ENCODE assay signal across 9 cellular contexts in genomic region chr10:89283988-89284475, GRCh38. TPM values are rescaled to one million over a fixed set of nuclear protein-coding genes. Genes with fewer than 3 reads are reported as not detected.
DNase-seq lines count a peak whose midpoint lies in the region; ATAC-seq and TF ChIP-seq lines count a peak whose summit lies in the region.
"Had no signal": no experiment of that assay in that cellular context is flagged by ENCODE, and none has a peak within 500 bp of the region (broad histone marks: within the 10 kb centered on the region; RNA-seq: fewer than 3 reads in every experiment).

No MANE protein-coding gene starts in this region.

- peaks cover 5% of the 10 kb centered on the region; the same call in 1 of the 2 replicates for H3K36me3 ChIP-seq in PC-3 (ENCODE audit: low read depth, low read length)
- H3K36me3 ChIP-seq in naive thymus-derived CD4-positive, alpha-beta T cell (ENCODE audit: control insufficient read depth in 2 of 3, insufficient read depth in 3 of 3, low read length in 3 of 3): no peaks in the 10 kb centered on the region

- H3K4me3 ChIP-seq in PC-3 (ENCODE audit: low read length) (peak overlapping the region; percentile 50), fibroblast of the aortic adventitia (ENCODE audit: low read depth, low read length) (peak overlapping the region; percentile 10)
- no peak overlapping the region for H3K4me3 ChIP-seq in naive thymus-derived CD4-positive, alpha-beta T cell (ENCODE audit: low read length)
- H3K4me3 ChIP-seq: GM12878 had no signal

- POLR2A ChIA-PET in PC-3 (lab: Charles Lee; ENCODE audit: unreplicated experiment): interaction anchor here (0.6 kb wide), 2 partner anchors 21 to 108 kb away, joined by 3 to 14 read pairs; partner anchors contain the start of gene IFIT1
- POLR2A ChIA-PET in naive thymus-derived CD4-positive, alpha-beta T cell (lab: Charles Lee): no interaction called here

- no peaks in the 10 kb centered on the region for H3K9me3 Mint-ChIP-seq in activated T-cell treated with anti-CD3 and anti-CD28 coated beads, Interleukin-2, amount 50 U/mL, for 4 hours
- H3K9me3 Mint-ChIP-seq in naive thymus-derived CD4-positive, alpha-beta T cell: no peaks in the 10 kb centered on the region

- no peaks in the 10 kb centered on the region for H3K9me2 ChIP-seq in PC-3 (replicated peaks; ENCODE audit: low read length)

- H3K9me3 ChIP-seq in PC-3 (ENCODE audit: low read length): no peaks in the 10 kb centered on the region
- no peaks in the 10 kb centered on the region for H3K9me3 ChIP-seq in naive thymus-derived CD4-positive, alpha-beta T cell (ENCODE audit: control insufficient read depth in 2 of 3, low read length in 3 of 3)

- peaks cover 56% of the 10 kb centered on the region for H3K4me1 ChIP-seq in PC-3 (ENCODE audit: insufficient read depth, low read length)
- H3K4me1 ChIP-seq in naive thymus-derived CD4-positive, alpha-beta T cell (ENCODE audit: control insufficient read depth in 2 of 2, insufficient read depth in 2 of 2, low read length in 2 of 2): no peaks in the 10 kb centered on the region

- no TSS peak for BruUV-seq in PC-3 (replicated peaks; lab: Mats Ljungman, UMichigan)

- peak overlapping the region; percentile 74 for H3K4me2 ChIP-seq in PC-3 (ENCODE audit: low read length)

- H3K4me3 Mint-ChIP-seq in activated T-cell treated with anti-CD3 and anti-CD28 coated beads, Interleukin-2, amount 50 U/mL, for 4 hours: no peak overlapping the region
- H3K4me3 Mint-ChIP-seq in naive thymus-derived CD4-positive, alpha-beta T cell: no peak overlapping the region

- TF ChIP-seq CTCF in PC-3 (conservative IDR thresholded peaks at IDR 0.05; ENCODE audit: low read depth, low read length) (no peak), fibroblast of the aortic adventitia (IDR thresholded peaks at IDR 0.05; ENCODE audit: insufficient read depth, low read length) (no peak), omental fat pad (IDR thresholded peaks at IDR 0.05) (no peak)

- H3K27ac ChIP-seq in PC-3 (ENCODE audit: low read length): peak overlapping the region; percentile 96
- no peak overlapping the region for H3K27ac ChIP-seq in naive thymus-derived CD4-positive, alpha-beta T cell (ENCODE audit: low read depth, low read length)

- ATAC-seq in PC-3 (peak; percentile 60), omental fat pad (ENCODE audit: low FRiP score) (peak; percentile 89), HG02970 (IDR thresholded peaks at IDR 0.05; ENCODE audit: low FRiP score, unreplicated experiment) (no peak)
- no peak for ATAC-seq in activated T-cell treated with anti-CD3 and anti-CD28 coated beads, Interleukin-2, amount 50 U/mL, for 4 hours
- ATAC-seq in naive thymus-derived CD4-positive, alpha-beta T cell: no peak
- ATAC-seq: GM12878 had no signal

- H3K36me3 Mint-ChIP-seq in activated T-cell treated with anti-CD3 and anti-CD28 coated beads, Interleukin-2, amount 50 U/mL, for 4 hours (ENCODE audit: insufficient read depth): no peaks in the 10 kb centered on the region
- no peaks in the 10 kb centered on the region for H3K36me3 Mint-ChIP-seq in naive thymus-derived CD4-positive, alpha-beta T cell

- peak overlapping the region; percentile 63 for H3K9ac ChIP-seq in PC-3 (ENCODE audit: low read length)

- no peaks in the 10 kb centered on the region for H4K20me1 ChIP-seq in PC-3 (ENCODE audit: low read length)

- no peaks in the 10 kb centered on the region for H3K27me3 ChIP-seq in PC-3 (ENCODE audit: low read length)
- no peaks in the 10 kb centered on the region for H3K27me3 ChIP-seq in naive thymus-derived CD4-positive, alpha-beta T cell (ENCODE audit: control insufficient read depth in 2 of 2, insufficient read depth in 2 of 2, low read length in 2 of 2)

- CTCF ChIA-PET in PC-3 (lab: Charles Lee): interaction anchor here (0.6 kb wide), 1 partner anchor 67 kb away, joined by 3 read pairs; no protein-coding TSS in a partner anchor
- CTCF ChIA-PET in naive thymus-derived CD4-positive, alpha-beta T cell (lab: Charles Lee): no interaction called here

- intact Hi-C loops in PC-3 (cut with micrococcal nuclease): no loop called here
- intact Hi-C loops in naive thymus-derived CD4-positive, alpha-beta T cell (cut with micrococcal nuclease): no loop called here

- H3K79me2 ChIP-seq in PC-3 (ENCODE audit: low read length): peaks cover 18% of the 10 kb centered on the region

- H3K4me1 Mint-ChIP-seq in activated T-cell treated with anti-CD3 and anti-CD28 coated beads, Interleukin-2, amount 50 U/mL, for 4 hours (ENCODE audit: low read depth): no peaks in the 10 kb centered on the region
- peaks cover 0 to 8% (median 0%) of the 10 kb centered on the region in 7 donors for H3K4me1 Mint-ChIP-seq in naive thymus-derived CD4-positive, alpha-beta T cell

- H3F3A ChIP-seq in PC-3 (ENCODE audit: low read length, unreplicated experiment): peaks cover 12% of the 10 kb centered on the region

- H3K27ac Mint-ChIP-seq in naive thymus-derived CD4-positive, alpha-beta T cell: no peak overlapping the region

- H3K27me3 Mint-ChIP-seq in activated T-cell treated with anti-CD3 and anti-CD28 coated beads, Interleukin-2, amount 50 U/mL, for 4 hours (ENCODE audit: low read depth): no peaks in the 10 kb centered on the region
- H3K27me3 Mint-ChIP-seq in naive thymus-derived CD4-positive, alpha-beta T cell: peaks cover 0 to 34% (median 0%) of the 10 kb centered on the region in 5 donors

- DNase-seq in COR-L47 (lab: John Stamatoyannopoulos, UW) (peak; percentile 18), PC-3 (peak; percentile 64), fibroblast of the aortic adventitia (ENCODE audit: low read depth) (peak; percentile 96), omental fat pad (ENCODE audit: low spot score) (no peak), hepatic stellate cell (ENCODE audit: low spot score) (no peak)
- DNase-seq in activated T-cell treated with anti-CD3 and anti-CD28 coated beads, Interleukin-2, amount 50 U/mL, for 4 hours: no peak
- DNase-seq in naive thymus-derived CD4-positive, alpha-beta T cell: no peak

- H2AFZ ChIP-seq in PC-3 (ENCODE audit: low read length): peak overlapping the region; percentile 64

RNA-seq across cellular contexts. Expression of gene IFIT2, which starts 17.8 kb away (rescaled TPM):
- total RNA-seq in PC-3 (2014; rRNA removed) (6.9 and 8.6 TPM in 2 replicates), fibroblast of the aortic adventitia (ENCODE audit: low replicate concordance) (7.6 and 30.7 TPM in 2 replicates), omental fat pad (10 to 100 TPM in 1 of 4 donors, 1 to 10 TPM in 3; 2.3 to 17.0 (median 3.4) TPM)
- 1 to 10 TPM in 2 of 3 donors, under 1 TPM in 1; 0.87 to 1.7 (median 1.5) TPM for total RNA-seq in activated T-cell treated with anti-CD3 and anti-CD28 coated beads, Interleukin-2, amount 50 U/mL, for 4 hours
- total RNA-seq in naive thymus-derived CD4-positive, alpha-beta T cell: 10 to 100 TPM in 1 of 5 experiments, 1 to 10 TPM in 4; 6.0 to 16.4 (median 8.4) TPM
- 1 to 10 TPM; 4.4 to 9.9 TPM for polyA plus RNA-seq in naive thymus-derived CD4-positive, alpha-beta T cell

RNA-seq across cellular contexts. Expression of gene LIPA, which starts 32.5 kb away (rescaled TPM):
- total RNA-seq in PC-3 (2014; rRNA removed) (54.4 and 55.7 TPM in 2 replicates), fibroblast of the aortic adventitia (ENCODE audit: low replicate concordance) (30.6 and 55.2 TPM in 2 replicates), omental fat pad (100 to 1,000 TPM in 2 of 4 donors, 10 to 100 TPM in 2; 77.0 to 354 (median 105) TPM)
- total RNA-seq in activated T-cell treated with anti-CD3 and anti-CD28 coated beads, Interleukin-2, amount 50 U/mL, for 4 hours: 10 to 100 TPM; 13.2 to 15.8 (median 14.7) TPM
- total RNA-seq in naive thymus-derived CD4-positive, alpha-beta T cell: 10 to 100 TPM; 19.9 to 49.9 (median 48.3) TPM
- 10 to 100 TPM; 95.8 to 97.8 TPM for polyA plus RNA-seq in naive thymus-derived CD4-positive, alpha-beta T cell

RNA-seq across cellular contexts. Expression of gene IFIT3, which starts 43.8 kb away (rescaled TPM):
- total RNA-seq in PC-3 (2014; rRNA removed) (5.0 and 7.1 TPM in 2 replicates), fibroblast of the aortic adventitia (ENCODE audit: low replicate concordance) (23.1 and 88.3 TPM in 2 replicates), omental fat pad (10 to 100 TPM in 3 of 4 donors, 1 to 10 TPM in 1; 9.2 to 58.5 (median 17.2) TPM)
- 1 to 10 TPM; 2.1 to 3.9 (median 3.4) TPM for total RNA-seq in activated T-cell treated with anti-CD3 and anti-CD28 coated beads, Interleukin-2, amount 50 U/mL, for 4 hours
- total RNA-seq in naive thymus-derived CD4-positive, alpha-beta T cell: 10 to 100 TPM in 1 of 5 experiments, 1 to 10 TPM in 4; 1.8 to 22.3 (median 3.2) TPM
- polyA plus RNA-seq in naive thymus-derived CD4-positive, alpha-beta T cell: 10 to 100 TPM in 1 of 2 donors, 1 to 10 TPM in 1; 4.1 to 13.1 TPM

Comparison
In these comparisons a context has a peak if more than half of its experiments do, and no peak if none do; other contexts are left out.
1. DNase-seq: peak in COR-L47 (single experiment), PC-3 (single experiment) and fibroblast of the aortic adventitia (single experiment); none in omental fat pad (single experiment), activated T-cell treated with anti-CD3 and anti-CD28 coated beads, Interleukin-2, amount 50 U/mL, for 4 hours (single experiment), naive thymus-derived CD4-positive, alpha-beta T cell (0 of 9) and hepatic stellate cell (single experiment).
2. ATAC-seq: peak in PC-3 (single experiment) and omental fat pad (single experiment); none in HG02970 (single experiment), activated T-cell treated with anti-CD3 and anti-CD28 coated beads, Interleukin-2, amount 50 U/mL, for 4 hours (0 of 2) and naive thymus-derived CD4-positive, alpha-beta T cell (single experiment).